ENCODE assay signal across 8 cellular contexts in genomic region chr17:17822189-17822978, GRCh38. TPM values are rescaled to one million over a fixed set of nuclear protein-coding genes. Genes with fewer than 3 reads are reported as not detected.
DNase-seq lines count a peak whose midpoint lies in the region; ATAC-seq and TF ChIP-seq lines count a peak whose summit lies in the region.

No MANE protein-coding gene starts in this region.

- H3K9me3 Mint-ChIP-seq in activated CD8-positive, alpha-beta T cell treated with anti-CD3 and anti-CD28 coated beads, Interleukin-2, amount 10 ng/mL, durations not matched to agents 7 days and 5 days (ENCODE audit: insufficient read depth): no peaks in the 10 kb centered on the region

- no peak for DNase-seq in activated CD8-positive, alpha-beta T cell treated with anti-CD3 and anti-CD28 coated beads, Interleukin-2, amount 10 ng/mL, durations not matched to agents 7 days and 5 days
- DNase-seq in cardiac muscle cell (ENCODE audit: low read depth in 1 of 2, low spot score in 1 of 2) (peak in 1 of 2 donors; percentile 91), sigmoid colon (peak; percentile 94), OCI-M2 (lab: John Stamatoyannopoulos, UW; ENCODE audit: unreplicated experiment) (no peak), GM19240 (ENCODE audit: insufficient read length, low spot score) (no peak)

- TF ChIP-seq POLR2A in GM18505 (IDR thresholded peaks at IDR 0.05; ENCODE audit: borderline replicate concordance, extremely low read depth, insufficient read depth, insufficient read length) (peak; percentile 14), sigmoid colon (IDR thresholded peaks at IDR 0.05) (peak in 1 of 2 donors; percentile 15)

- peaks cover 68% of the 10 kb centered on the region for H3K36me3 Mint-ChIP-seq in activated CD8-positive, alpha-beta T cell treated with anti-CD3 and anti-CD28 coated beads, Interleukin-2, amount 10 ng/mL, durations not matched to agents 7 days and 5 days (ENCODE audit: low read depth)

- no peaks in the 10 kb centered on the region for H3K27me3 Mint-ChIP-seq in activated CD8-positive, alpha-beta T cell treated with anti-CD3 and anti-CD28 coated beads, Interleukin-2, amount 10 ng/mL, durations not matched to agents 7 days and 5 days (ENCODE audit: low read depth)

- TF ChIP-seq CTCF in cardiac muscle cell (IDR thresholded peaks at IDR 0.05; ENCODE audit: low read depth, low read length): no peak
- no peak for TF ChIP-seq CTCF in sigmoid colon (IDR thresholded peaks at IDR 0.05)

- H3K4me3 ChIP-seq in cardiac muscle cell (peak overlapping the region; percentile 39), sigmoid colon (peak overlapping the region; percentile 32 to 55 (median 52))

- TF ChIP-seq EP300 in sigmoid colon (IDR thresholded peaks at IDR 0.05): no peak

- H3K27ac ChIP-seq in cardiac muscle cell (no peak overlapping the region), sigmoid colon (peak overlapping the region; percentile 44 to 90 (median 84))

- H3K36me3 ChIP-seq in cardiac muscle cell (no peaks in the 10 kb centered on the region), sigmoid colon (peaks cover 14 to 29% (median 18%) of the 10 kb centered on the region in 4 donors)

- POLR2A ChIA-PET in activated CD8-positive, alpha-beta T cell treated with anti-CD3 and anti-CD28 coated beads, Interleukin-2, amount 10 ng/mL, durations not matched to agents 7 days and 5 days (lab: Charles Lee): interaction anchor here (1.9 to 6.9 kb wide), 4 partner anchors 10 to 32 kb away, joined by 5 to 76 read pairs (median 22); partner anchors contain the start of gene SREBF1

- H3K27ac Mint-ChIP-seq in activated CD8-positive, alpha-beta T cell treated with anti-CD3 and anti-CD28 coated beads, Interleukin-2, amount 10 ng/mL, durations not matched to agents 7 days and 5 days: peak overlapping the region; percentile 81

- peaks cover 86% of the 10 kb centered on the region for H3K4me1 Mint-ChIP-seq in activated CD8-positive, alpha-beta T cell treated with anti-CD3 and anti-CD28 coated beads, Interleukin-2, amount 10 ng/mL, durations not matched to agents 7 days and 5 days (ENCODE audit: low read depth)

- intact Hi-C loops in sigmoid colon (cut with DNase I): loop anchor here (2.0 kb wide), 1 partner anchor 14 kb away; the partner anchor contains the start of gene SREBF1

- CTCF ChIA-PET in activated CD8-positive, alpha-beta T cell treated with anti-CD3 and anti-CD28 coated beads, Interleukin-2, amount 10 ng/mL, durations not matched to agents 7 days and 5 days (lab: Charles Lee): interaction anchor here (1.1 to 3.7 kb wide), 6 partner anchors 10 to 38 kb away, joined by 4 to 24 read pairs (median 6); no protein-coding TSS in a partner anchor

- 19 to 60% methylated on average over 4 of the region's 4 CpGs for WGBS in sigmoid colon, 2 donors

- H3K4me3 Mint-ChIP-seq in activated CD8-positive, alpha-beta T cell treated with anti-CD3 and anti-CD28 coated beads, Interleukin-2, amount 10 ng/mL, durations not matched to agents 7 days and 5 days: peak overlapping the region; percentile 83

- H3K4me1 ChIP-seq in cardiac muscle cell (ENCODE audit: low read depth) (peaks cover 32% of the 10 kb centered on the region), sigmoid colon (peaks cover 0 to 96% (median 84%) of the 10 kb centered on the region in 4 donors)

- ATAC-seq in GM18505 (IDR thresholded peaks at IDR 0.05; ENCODE audit: unreplicated experiment) (no peak), HG02884 (IDR thresholded peaks at IDR 0.05; ENCODE audit: unreplicated experiment) (no peak), HG03342 (IDR thresholded peaks at IDR 0.05; ENCODE audit: unreplicated experiment) (no peak)
- ATAC-seq in activated CD8-positive, alpha-beta T cell treated with anti-CD3 and anti-CD28 coated beads, Interleukin-2, amount 10 ng/mL, durations not matched to agents 7 days and 5 days: no peak

- H3K9me3 ChIP-seq in cardiac muscle cell (ENCODE audit: low read depth): no peaks in the 10 kb centered on the region
- H3K9me3 ChIP-seq in sigmoid colon: no peaks in the 10 kb centered on the region

- H3K27me3 ChIP-seq in cardiac muscle cell: no peaks in the 10 kb centered on the region
- H3K27me3 ChIP-seq in sigmoid colon: no peaks in the 10 kb centered on the region

RNA-seq across cellular contexts. Expression of gene SREBF1, which starts 14.4 kb away (rescaled TPM):
- total RNA-seq in activated CD8-positive, alpha-beta T cell treated with anti-CD3 and anti-CD28 coated beads, Interleukin-2, amount 10 ng/mL, durations not matched to agents 7 days and 5 days: 100 to 1,000 TPM; 212 to 254 TPM
- total RNA-seq in cardiac muscle cell (36.4 and 45.9 TPM in 2 replicates), sigmoid colon (10 to 100 TPM; 26.0 to 53.5 (median 43.5) TPM)
- polyA plus RNA-seq in cardiac muscle cell (28.5 and 38.9 TPM in 2 replicates), sigmoid colon (100 to 1,000 TPM in 1 of 3 donors, 10 to 100 TPM in 2; 10.2 to 172 (median 14.3) TPM)
